ENCODE assay signal across 13 cellular contexts in genomic region chr11:128690746-128691091, GRCh38. TPM values are rescaled to one million over a fixed set of nuclear protein-coding genes. Genes with fewer than 3 reads are reported as not detected.
DNase-seq lines count a peak whose midpoint lies in the region; ATAC-seq and TF ChIP-seq lines count a peak whose summit lies in the region.
"Had no signal": no experiment of that assay in that cellular context is flagged by ENCODE, and none has a peak within 500 bp of the region (broad histone marks: within the 10 kb centered on the region; RNA-seq: fewer than 3 reads in every experiment).

No MANE protein-coding gene starts in this region.

- no peak for ATAC-seq in CD4-positive, alpha-beta T cell (ENCODE audit: poor library complexity)
- ATAC-seq in aorta (ENCODE audit: low FRiP score), result no peak

- intact Hi-C loops in CD4-positive, alpha-beta T cell (cut with DNase I, micrococcal nuclease), result no loop called here
- intact Hi-C loops in left ventricle myocardium inferior (cut with micrococcal nuclease), result no loop called here
- intact Hi-C loops in aorta (cut with DNase I), result no loop called here

- H3K4me1 ChIP-seq in left ventricle myocardium inferior (peaks cover 94% of the 10 kb centered on the region), aorta (ENCODE audit: control insufficient read depth in 1 of 2, insufficient read depth in 2 of 2, low read length in 2 of 2) (no peaks in the 10 kb centered on the region)

- H3K36me3 Mint-ChIP-seq in CD4-positive, alpha-beta T cell (ENCODE audit: low read depth), result peaks cover 31% of the 10 kb centered on the region
- no peaks in the 10 kb centered on the region for H3K36me3 Mint-ChIP-seq in osteocyte (ENCODE audit: unreplicated experiment)

- CTCF ChIA-PET in CD4-positive, alpha-beta T cell (lab: Charles Lee), result no interaction called here

- H3K27ac Mint-ChIP-seq in CD4-positive, alpha-beta T cell, result peak overlapping the region; percentile 98
- H3K27ac Mint-ChIP-seq in osteocyte (ENCODE audit: unreplicated experiment), result peak overlapping the region; percentile 94
- H3K27ac Mint-ChIP-seq: activated naive CD8-positive, alpha-beta T cell treated with anti-CD3 and anti-CD28 coated beads, Interleukin-2, amount 10 ng/mL, durations not matched to agents 7 days and 5 days had no signal

- TF ChIP-seq CTCF in CD4-positive, alpha-beta T cell (IDR thresholded peaks at IDR 0.05), result no peak
- no peak for TF ChIP-seq CTCF in NB4 (IDR thresholded peaks at IDR 0.05; ENCODE audit: low read depth, low read length)
- no peak for TF ChIP-seq CTCF in left ventricle myocardium inferior (IDR thresholded peaks at IDR 0.05; ENCODE audit: borderline replicate concordance)
- TF ChIP-seq CTCF in osteocyte (IDR thresholded peaks at IDR 0.05), result no peak

- H3K9me3 Mint-ChIP-seq in CD4-positive, alpha-beta T cell, result no peaks in the 10 kb centered on the region
- H3K9me3 Mint-ChIP-seq in osteocyte (ENCODE audit: unreplicated experiment), result no peaks in the 10 kb centered on the region
- H3K9me3 Mint-ChIP-seq: activated naive CD8-positive, alpha-beta T cell treated with anti-CD3 and anti-CD28 coated beads, Interleukin-2, amount 10 ng/mL, durations not matched to agents 7 days and 5 days had no signal

- H3K36me3 ChIP-seq in left ventricle myocardium inferior (no peaks in the 10 kb centered on the region), aorta (ENCODE audit: control insufficient read depth in 1 of 2, insufficient read depth in 2 of 2, low read length in 1 of 2) (no peaks in the 10 kb centered on the region)
- H3K36me3 ChIP-seq: Peyer's patch had no signal

- WGBS in aorta, 2 donors, result 71 to 87% methylated on average over 4 of the region's 4 CpGs

- DNase-seq in CD4-positive, alpha-beta T cell, result no peak
- DNase-seq in NB4 (ENCODE audit: low read depth) (peak; percentile 46), left ventricle myocardium inferior (no peak), osteocyte (ENCODE audit: extremely low spot score, unreplicated experiment) (no peak), NK-92 (lab: John Stamatoyannopoulos, UW; ENCODE audit: unreplicated experiment) (no peak), aorta (no peak)
- no peak for DNase-seq in central memory CD4-positive, alpha-beta T cell
- DNase-seq in activated T-cell treated with anti-CD3 and anti-CD28 coated beads, Interleukin-2, amount 50 U/mL, for 48 hours, result no peak
- DNase-seq: activated naive CD8-positive, alpha-beta T cell treated with anti-CD3 and anti-CD28 coated beads, Interleukin-2, amount 10 ng/mL, durations not matched to agents 7 days and 5 days; effector CD8-positive, alpha-beta T cell; hypothalamus; NCI-H446 treated with DMSO at 0.1 percent for 48 hours had no signal

- no peaks in the 10 kb centered on the region for H3K9me3 ChIP-seq in CD4-positive, alpha-beta T cell (ENCODE audit: control insufficient read depth, low read length)
- H3K9me3 ChIP-seq in left ventricle myocardium inferior (replicated peaks) (no peaks in the 10 kb centered on the region), aorta (ENCODE audit: control insufficient read depth, low read length) (no peaks in the 10 kb centered on the region)
- H3K9me3 ChIP-seq: Peyer's patch had no signal

- no peak for TF ChIP-seq POLR2A in NB4 (IDR thresholded peaks at IDR 0.05; ENCODE audit: extremely low read depth, insufficient read length)

- H3K27me3 Mint-ChIP-seq in CD4-positive, alpha-beta T cell, result peaks cover 44% of the 10 kb centered on the region
- H3K27me3 Mint-ChIP-seq in osteocyte (ENCODE audit: unreplicated experiment), result peaks cover 23% of the 10 kb centered on the region

- peaks cover 61% of the 10 kb centered on the region for H3K4me1 Mint-ChIP-seq in CD4-positive, alpha-beta T cell (ENCODE audit: low read depth)
- H3K4me1 Mint-ChIP-seq in osteocyte (ENCODE audit: unreplicated experiment), result peaks cover 40% of the 10 kb centered on the region

- peaks cover 19% of the 10 kb centered on the region for H3K27me3 ChIP-seq in CD4-positive, alpha-beta T cell (ENCODE audit: control insufficient read depth, insufficient read depth, low read length)
- H3K27me3 ChIP-seq in left ventricle myocardium inferior (ENCODE audit: low read depth) (peaks cover 97% of the 10 kb centered on the region), aorta (ENCODE audit: control insufficient read depth in 1 of 2, insufficient read depth in 2 of 2, low read length in 1 of 2) (no peaks in the 10 kb centered on the region)

- POLR2A ChIA-PET in CD4-positive, alpha-beta T cell (lab: Charles Lee), result interaction anchor here (0.9 to 1.2 kb wide), 3 partner anchors 45 to 140 kb away, joined by 3 read pairs; no protein-coding TSS in a partner anchor

- H3K4me3 ChIP-seq in NB4 (ENCODE audit: low read depth, low read length) (no peak overlapping the region), left ventricle myocardium inferior (peak overlapping the region; percentile 84), aorta (ENCODE audit: low read length in 2 of 2) (no peak overlapping the region)

- H3K4me3 Mint-ChIP-seq in CD4-positive, alpha-beta T cell, result peak overlapping the region; percentile 91
- peak overlapping the region; percentile 57 for H3K4me3 Mint-ChIP-seq in osteocyte (ENCODE audit: unreplicated experiment)

- H3K27ac ChIP-seq in CD4-positive, alpha-beta T cell (ENCODE audit: low read depth, low read length), result no peak overlapping the region
- H3K27ac ChIP-seq in left ventricle myocardium inferior (replicated peaks), result peak overlapping the region; percentile 95
- no peak overlapping the region for H3K27ac ChIP-seq in aorta (ENCODE audit: low read depth in 1 of 2, low read length in 2 of 2)

RNA-seq across cellular contexts. Expression of gene FLI1, which starts 3.2 kb away (rescaled TPM):
- total RNA-seq in CD4-positive, alpha-beta T cell, result 10 to 100 TPM; 56.6 to 60.4 TPM
- total RNA-seq in left ventricle myocardium inferior (16.4 TPM), osteocyte (20.9 and 22.1 TPM in 2 replicates), aorta (10 to 100 TPM; 32.5 to 65.0 TPM)
- 1 to 10 TPM; 4.1 to 5.5 TPM for polyA plus RNA-seq in aorta
